In the genomic region with DNA sequence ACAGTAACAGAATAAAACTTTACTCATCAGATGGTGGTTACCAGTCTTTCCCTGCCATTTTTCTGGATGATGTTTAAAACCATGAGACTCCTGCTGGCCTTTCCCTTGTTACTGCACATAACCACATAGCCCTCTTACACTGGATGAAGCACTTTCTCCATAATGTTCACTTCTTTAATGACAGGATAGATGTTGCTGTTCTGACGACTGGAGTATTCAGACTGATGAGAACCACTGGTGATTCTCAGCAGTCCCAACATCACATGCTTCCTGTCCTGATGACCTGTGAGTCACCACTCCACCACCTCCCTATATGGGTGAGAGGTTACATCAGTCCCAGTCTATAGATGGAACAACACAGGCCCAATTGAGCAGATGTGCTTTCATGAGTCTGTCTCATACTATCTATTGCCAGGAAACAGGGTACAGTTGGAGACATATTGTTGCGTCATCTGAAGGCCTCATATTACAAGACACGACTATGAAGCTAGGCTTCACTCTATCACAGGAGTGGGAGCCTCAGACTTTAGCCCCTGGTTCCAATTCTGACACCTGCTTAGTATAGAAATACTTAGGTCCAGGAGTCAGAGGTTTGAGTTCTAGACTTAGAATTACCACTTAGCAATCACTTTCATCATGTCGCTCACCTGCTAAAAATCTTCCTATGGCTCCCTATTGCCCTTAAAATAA, we compare ENCODE assay signal across 8 cellular contexts.
A peak's percentile ranks its signal among the peaks of the same experiment; 100 is the strongest.
DNase-seq lines count a peak whose midpoint lies in the region; ATAC-seq and TF ChIP-seq lines count a peak whose summit lies in the region.

No MANE protein-coding gene starts in this region.

- H3K4me1 ChIP-seq in PC-3 (ENCODE audit: insufficient read depth, low read length): peaks cover 14% of the 10 kb centered on the region
- peaks cover 16% of the 10 kb centered on the region for H3K4me1 ChIP-seq in mesodermal cell (ENCODE audit: control insufficient read depth, insufficient read depth, low read length, poor library complexity, severe bottlenecking)

- TF ChIP-seq CTCF in PC-3 (conservative IDR thresholded peaks at IDR 0.05; ENCODE audit: low read depth, low read length) (peak; percentile 42; the same call in 1 of the 2 replicates), chondrocyte (IDR thresholded peaks at IDR 0.05) (peak; percentile 71)

- no peak overlapping the region for H2AFZ ChIP-seq in PC-3 (ENCODE audit: low read length)

- no peaks in the 10 kb centered on the region for H3K9me2 ChIP-seq in PC-3 (replicated peaks; ENCODE audit: low read length)

- H3K27ac Mint-ChIP-seq in chondrocyte (ENCODE audit: unreplicated experiment): peak overlapping the region; percentile 97

- no peaks in the 10 kb centered on the region for H3F3A ChIP-seq in PC-3 (ENCODE audit: low read length, unreplicated experiment)

- no peaks in the 10 kb centered on the region for H3K27me3 ChIP-seq in PC-3 (ENCODE audit: low read length)

- POLR2A ChIA-PET in PC-3 (lab: Charles Lee; ENCODE audit: unreplicated experiment): no interaction called here

- H3K4me1 Mint-ChIP-seq in chondrocyte (ENCODE audit: low read depth): peaks cover 22% of the 10 kb centered on the region

- WGBS in mesodermal cell (ENCODE audit: insufficient coverage in 2 of 2), 2 experiments: 72 to 100% methylated on average over 1 to 3 of the region's 4 CpGs

- H3K4me3 ChIP-seq in PC-3 (ENCODE audit: low read length): no peak overlapping the region
- H3K4me3 ChIP-seq in mesodermal cell (ENCODE audit: extremely low read depth, insufficient read depth, low read length, poor library complexity, severe bottlenecking): no peak overlapping the region

- no peaks in the 10 kb centered on the region for H3K36me3 Mint-ChIP-seq in chondrocyte (ENCODE audit: low read depth)

- DNase-seq in AG20443 (ENCODE audit: low spot score) (peak; percentile 80), PC-3 (peak; percentile 39), chondrocyte (ENCODE audit: low spot score) (no peak), posterior cingulate gyrus (no peak), NCI-H82 treated with DMSO at 0.1 percent for 48 hours (lab: John Stamatoyannopoulos, UW; ENCODE audit: unreplicated experiment) (no peak)

- H4K20me1 ChIP-seq in PC-3 (ENCODE audit: low read length): no peaks in the 10 kb centered on the region

- no peaks in the 10 kb centered on the region for H3K79me2 ChIP-seq in PC-3 (ENCODE audit: low read length)

- ATAC-seq in GM18861 (IDR thresholded peaks at IDR 0.05; ENCODE audit: unreplicated experiment) (peak; percentile 95), HG03066 (IDR thresholded peaks at IDR 0.05; ENCODE audit: low read depth, unreplicated experiment) (peak; percentile 88), PC-3 (peak; percentile 67)

- CTCF ChIA-PET in PC-3 (lab: Charles Lee): no interaction called here

- no peak overlapping the region for H3K4me2 ChIP-seq in PC-3 (ENCODE audit: low read length)

- BruUV-seq in PC-3 (replicated peaks; lab: Mats Ljungman, UMichigan): no TSS peak

- intact Hi-C loops in PC-3 (cut with micrococcal nuclease) (no loop called here), posterior cingulate gyrus (cut with DNase I) (no loop called here)

- no peaks in the 10 kb centered on the region for H3K27me3 Mint-ChIP-seq in chondrocyte (ENCODE audit: low read depth)

- no peaks in the 10 kb centered on the region for H3K36me3 ChIP-seq in PC-3 (ENCODE audit: low read depth, low read length)
- H3K36me3 ChIP-seq in mesodermal cell (ENCODE audit: control insufficient read depth, insufficient read depth, low read length): no peaks in the 10 kb centered on the region

- no peak overlapping the region for H3K27ac ChIP-seq in PC-3 (ENCODE audit: low read length)
- peak overlapping the region; percentile 66 for H3K27ac ChIP-seq in mesodermal cell (ENCODE audit: low read depth, low read length, severe bottlenecking)

- no peaks in the 10 kb centered on the region for H3K9me3 Mint-ChIP-seq in chondrocyte (ENCODE audit: low read depth)

- H3K9me3 ChIP-seq in PC-3 (ENCODE audit: low read length) (no peaks in the 10 kb centered on the region), mesodermal cell (ENCODE audit: control insufficient read depth, low read length) (no peaks in the 10 kb centered on the region)

- H3K9ac ChIP-seq in PC-3 (ENCODE audit: low read length): no peak overlapping the region

- no peak overlapping the region for H3K4me3 Mint-ChIP-seq in chondrocyte (ENCODE audit: unreplicated experiment)

Comparison
In these comparisons a context has a peak if more than half of its experiments do, and no peak if none do; other contexts are left out.
1. DNase-seq: peak in AG20443 (single experiment) and PC-3 (single experiment); none in chondrocyte (single experiment), posterior cingulate gyrus (0 of 10) and NCI-H82 treated with DMSO at 0.1 percent for 48 hours (single experiment).
2. Peak in every context shown above with its lines, with median percentiles within 50 percentile points of each other: ATAC-seq.